ENCODE assay signal across 8 cellular contexts in the genomic region with DNA sequence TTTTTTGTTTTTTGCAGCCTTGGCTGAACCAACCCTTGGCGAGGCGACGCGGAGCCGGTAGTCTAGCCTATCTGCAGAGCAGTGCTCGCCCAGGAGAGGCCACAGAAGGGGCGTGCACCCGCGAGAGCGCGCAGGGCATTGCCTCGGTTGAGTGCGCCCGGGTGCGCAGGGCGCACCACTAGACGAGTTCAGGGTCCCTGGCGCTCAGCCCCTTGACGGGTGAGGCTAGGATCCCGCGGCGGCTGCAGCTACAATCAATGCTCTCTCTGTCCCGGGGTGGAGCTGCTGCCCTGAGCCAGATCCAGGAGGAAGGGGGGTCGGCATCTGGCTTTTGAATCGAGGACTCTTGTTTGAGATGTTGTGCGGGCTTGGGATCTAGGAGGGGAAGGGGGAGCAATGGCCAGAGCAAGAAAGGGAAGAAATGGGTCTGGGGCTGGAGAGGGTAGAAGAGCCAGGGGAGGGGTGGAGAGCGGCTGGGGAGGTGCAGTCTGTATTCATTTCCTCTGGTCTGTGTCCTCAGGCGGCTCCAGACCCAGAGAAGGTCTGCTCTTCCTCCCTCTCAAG. TPM values are rescaled to one million over a fixed set of nuclear protein-coding genes. Genes with fewer than 3 reads are reported as not detected.
A peak's percentile ranks its signal among the peaks of the same experiment; 100 is the strongest.
DNase-seq lines count a peak whose midpoint lies in the region; ATAC-seq, FAIRE-seq and TF ChIP-seq lines count a peak whose summit lies in the region.

No MANE protein-coding gene starts in this region.

- H3K4me1 ChIP-seq in HUES6 (ENCODE audit: control insufficient read depth, insufficient read depth, low read length) = peaks cover 60% of the 10 kb centered on the region
- H3K4me1 ChIP-seq in mammary epithelial cell (ENCODE audit: insufficient read depth, low read length) = peaks cover 36% of the 10 kb centered on the region
- peaks cover 18% of the 10 kb centered on the region for H3K4me1 ChIP-seq in mesendoderm (ENCODE audit: control insufficient read depth, low read depth, low read length)

- peak overlapping the region; percentile 91 for H3K4me2 ChIP-seq in mammary epithelial cell (ENCODE audit: insufficient read depth, low read depth, low read length)
- peak overlapping the region; percentile 79 for H3K4me2 ChIP-seq in mesendoderm (ENCODE audit: low read length)

- H2BK5ac ChIP-seq in mesendoderm (ENCODE audit: low read length) = no peak overlapping the region

- H3K9ac ChIP-seq in HUES6 (ENCODE audit: low read length) (peak overlapping the region; percentile 87), mammary epithelial cell (ENCODE audit: insufficient read depth, low read length) (no peak overlapping the region), mesendoderm (ENCODE audit: low read length) (peak overlapping the region; percentile 77)

- 13% methylated on average over 6 of the region's 28 CpGs for WGBS in mammary epithelial cell (ENCODE audit: low coverage, missing lambda C conversion rate)
- no CpG with 5 or more reads among the region's 28 CpGs for WGBS in mesendoderm (ENCODE audit: extremely low coverage, insufficient coverage, low lambda C conversion rate)

- H2AK5ac ChIP-seq in mesendoderm (ENCODE audit: low read length) = no peak overlapping the region

- FAIRE-seq in urothelium cell line (lab: Jason Lieb, UNC) = peak; percentile 30

- H3K27me3 ChIP-seq in HUES6 (ENCODE audit: control insufficient read depth, insufficient read depth, low read length) (no peaks in the 10 kb centered on the region), mammary epithelial cell (ENCODE audit: insufficient read depth, low read length) (no peaks in the 10 kb centered on the region), mesendoderm (ENCODE audit: insufficient read depth, low read length, poor library complexity) (no peaks in the 10 kb centered on the region)

- H3K36me3 ChIP-seq in HUES6 (ENCODE audit: control insufficient read depth, insufficient read depth, low read length) (peaks cover 36% of the 10 kb centered on the region), mammary epithelial cell (ENCODE audit: insufficient read depth, low read length) (no peaks in the 10 kb centered on the region), mesendoderm (ENCODE audit: control insufficient read depth, insufficient read depth, low read length) (peaks cover 2% of the 10 kb centered on the region)

- H3K23ac ChIP-seq in mesendoderm (ENCODE audit: low read length) = no peak overlapping the region

- no peak for ATAC-seq in HG03469 (IDR thresholded peaks at IDR 0.05; ENCODE audit: unreplicated experiment)

- H3K79me1 ChIP-seq in mesendoderm (ENCODE audit: low read length) = peaks cover 16% of the 10 kb centered on the region

- peak overlapping the region; percentile 32; the same call in 1 of the 2 replicates for H3K27ac ChIP-seq in HUES6 (ENCODE audit: low read depth, low read length)
- H3K27ac ChIP-seq in mammary epithelial cell (ENCODE audit: insufficient read depth, low read depth, low read length) = no peak overlapping the region
- H3K27ac ChIP-seq in mesendoderm (ENCODE audit: low read depth, low read length) = peak overlapping the region; percentile 84

- CTCF ChIA-PET in mammary epithelial cell (lab: Charles Lee; ENCODE audit: low non-redundant PET) = no interaction called here

- H3K79me2 ChIP-seq in mammary epithelial cell (ENCODE audit: insufficient read depth, low read length) = no peaks in the 10 kb centered on the region
- H3K79me2 ChIP-seq in mesendoderm (ENCODE audit: control insufficient read depth, insufficient read depth, low read length) = peaks cover 22% of the 10 kb centered on the region

- no peak for TF ChIP-seq CTCF in mammary epithelial cell (conservative IDR thresholded peaks at IDR 0.05 in 1 of 2, IDR thresholded peaks at IDR 0.05 in 1 of 2; ENCODE audit: extremely low read depth in 1 of 2, insufficient read depth in 1 of 2, low read depth in 1 of 2, low read length in 2 of 2)
- TF ChIP-seq CTCF in GM10266 (IDR thresholded peaks at IDR 0.05; ENCODE audit: control insufficient read depth, insufficient read depth, low read depth, missing control alignments) = no peak

- no peak overlapping the region for H3K4ac ChIP-seq in mesendoderm (ENCODE audit: low read depth, low read length)

- dilution Hi-C loops in mammary epithelial cell (cut with HindIII; ENCODE audit: low sequenced_read_pairs) = no loop called here

- peak overlapping the region; percentile 52 for H3K18ac ChIP-seq in mesendoderm (ENCODE audit: low read length)

- H3K9me3 ChIP-seq in HUES6 (ENCODE audit: control insufficient read depth, insufficient read depth, low read depth, low read length) (no peaks in the 10 kb centered on the region), mammary epithelial cell (replicated peaks; ENCODE audit: insufficient read depth, low read length) (no peaks in the 10 kb centered on the region)

- H2AFZ ChIP-seq in mammary epithelial cell (ENCODE audit: low read depth, low read length) = peak overlapping the region; percentile 81

- no peak overlapping the region for H4K5ac ChIP-seq in mesendoderm (ENCODE audit: low read length)

- H4K8ac ChIP-seq in mesendoderm (ENCODE audit: low read depth, low read length) = no peak overlapping the region

- H3K4me3 ChIP-seq in HUES6 (ENCODE audit: low read depth, low read length) (peak overlapping the region; percentile 94), mammary epithelial cell (replicated peaks in 1 of 3; ENCODE audit: insufficient read depth in 1 of 3, low read depth in 2 of 3, low read length in 3 of 3) (peak overlapping the region; percentile 37 to 61 (median 44)), mesendoderm (ENCODE audit: low read length) (peak overlapping the region; percentile 52)

- no peaks in the 10 kb centered on the region for H4K20me1 ChIP-seq in mammary epithelial cell (ENCODE audit: insufficient read depth, low read length)

- H3K56ac ChIP-seq in mesendoderm (ENCODE audit: low read length) = peak overlapping the region; percentile 91

- intact Hi-C loops in mammary epithelial cell (cut with micrococcal nuclease) = no loop called here

- no TSS peak for BruUV-seq in mammary epithelial cell (replicated peaks; lab: Mats Ljungman, UMichigan)

- no peak overlapping the region for H2BK120ac ChIP-seq in mesendoderm (ENCODE audit: low read depth, low read length)

- H2BK15ac ChIP-seq in mesendoderm (replicated peaks; ENCODE audit: low read depth) = no peak overlapping the region

- DNase-seq in ACHN = peak; percentile 40
- DNase-seq in mammary epithelial cell = no peak
- peak; percentile 83 for DNase-seq in mesendoderm
- DNase-seq in urothelium cell line (ENCODE audit: low spot score) = peak; percentile 31
- DNase-seq in GM10266 (ENCODE audit: extremely low spot score) = no peak
- DNase-seq in SKM-1 treated with dmso at 0.1 percent for 144 hours (lab: John Stamatoyannopoulos, UW; ENCODE audit: unreplicated experiment) = no peak

- in situ Hi-C loops in ACHN (cut with HindIII; ENCODE audit: low pct_ligation_motif_present, low pct_unique_long_range_greater_than_20kb, low sequenced_read_pairs) = no loop called here
- in situ Hi-C loops in mammary epithelial cell (cut with MboI; ENCODE audit: low sequenced_read_pairs in 2 of 2) = no loop called here

RNA-seq across cellular contexts. Expression of a gene that starts 0.9 kb away (rescaled TPM):
- total RNA-seq in mammary epithelial cell = 10 to 100 TPM in 1 of 2 donors, 1 to 10 TPM in 1; 5.7 to 71.3 TPM
- 146 TPM for polyA plus RNA-seq in mammary epithelial cell
- 248 TPM for polyA minus RNA-seq in mammary epithelial cell
- polyA plus RNA-seq in mesendoderm (2013, experiment 1 of 2) = 284 TPM
- 281 TPM for polyA plus RNA-seq in mesendoderm (2013, experiment 2 of 2)

RNA-seq across cellular contexts. Expression of a gene that starts 40.5 kb away (rescaled TPM):
- 1 to 10 TPM; 2.7 to 3.0 TPM for total RNA-seq in mammary epithelial cell
- polyA plus RNA-seq in mammary epithelial cell = 1.3 TPM
- polyA minus RNA-seq in mammary epithelial cell = 0.88 TPM
- 6.2 TPM for polyA plus RNA-seq in mesendoderm (2013, experiment 1 of 2)
- 5.9 TPM for polyA plus RNA-seq in mesendoderm (2013, experiment 2 of 2)

Comparison
In these comparisons a context has a peak if more than half of its experiments do, and no peak if none do; other contexts are left out.
1. DNase-seq: peak in ACHN (single experiment), mesendoderm (single experiment) and urothelium cell line (single experiment); none in mammary epithelial cell (single experiment), GM10266 (single experiment) and SKM-1 treated with dmso at 0.1 percent for 144 hours (single experiment).
2. H3K4me3 ChIP-seq: peak in every context shown above with its lines; median percentile 94 in HUES6; 52 in mesendoderm; 44 in mammary epithelial cell.